ENCODE assay signal across 19 cellular contexts in the genomic region with DNA sequence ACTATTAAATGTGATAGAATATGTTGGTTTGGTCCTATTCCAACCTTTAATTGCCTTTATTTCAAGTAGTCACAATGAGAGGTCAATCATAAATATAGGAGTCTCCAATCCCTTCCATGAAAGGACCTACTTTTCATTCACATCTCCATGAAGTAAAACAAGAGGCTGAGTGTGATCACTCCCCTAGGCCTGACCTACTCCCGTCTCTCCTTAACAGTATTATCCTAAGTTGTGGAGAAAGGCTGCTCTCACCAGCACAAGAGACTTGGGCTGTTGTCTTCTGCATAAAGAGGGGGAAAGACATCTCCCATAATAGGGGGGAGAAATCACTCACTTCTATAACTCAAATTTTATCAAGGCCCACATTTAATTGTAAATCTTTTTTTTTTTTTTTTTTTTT.
DNase-seq lines count a peak whose midpoint lies in the region; ATAC-seq, FAIRE-seq and TF ChIP-seq lines count a peak whose summit lies in the region.
"Had no signal": no experiment of that assay in that cellular context is flagged by ENCODE, and none has a peak within 500 bp of the region (broad histone marks: within the 10 kb centered on the region; RNA-seq: fewer than 3 reads in every experiment).

No MANE protein-coding gene starts in this region.

- H3K79me2 ChIP-seq in GM23338 (replicated peaks; ENCODE audit: insufficient read depth) = no peaks in the 10 kb centered on the region
- no peaks in the 10 kb centered on the region for H3K79me2 ChIP-seq in H1 (ENCODE audit: control insufficient read depth in 1 of 2, insufficient read depth in 2 of 2, low read length in 2 of 2)

- no peaks in the 10 kb centered on the region for H3F3A ChIP-seq in GM23338 (replicated peaks; ENCODE audit: low read depth)

- H3K23ac ChIP-seq in H1 (ENCODE audit: insufficient read length) = no peak overlapping the region

- no peak for TF ChIP-seq CTCF in GM23338 (conservative IDR thresholded peaks at IDR 0.05; ENCODE audit: low read depth in 2 of 2)
- no peak for TF ChIP-seq CTCF in H1 (IDR thresholded peaks at IDR 0.05; ENCODE audit: control extremely low read depth in 1 of 3, insufficient read depth in 1 of 3, low read depth in 1 of 3, low read length in 3 of 3)
- TF ChIP-seq CTCF in progenitor cell of endocrine pancreas (IDR thresholded peaks at IDR 0.05; ENCODE audit: unreplicated experiment) = no peak

- no peak overlapping the region for H3K18ac ChIP-seq in H1 (ENCODE audit: extremely low read depth, low read length)

- no peak overlapping the region for H3K4me3 ChIP-seq in GM23338
- H3K4me3 ChIP-seq in H1 (ENCODE audit: extremely low read depth in 1 of 4, insufficient read depth in 2 of 4, low read depth in 3 of 4, low read length in 4 of 4) = no peak overlapping the region
- H3K4me3 ChIP-seq: BLaER1 treated with 17β-estradiol and CSF1 and Interleukin-3, amounts not matched to agents 10 nM and 100 nM had no signal

- peaks cover 4% of the 10 kb centered on the region; the same call in 1 of the 2 replicates for H3K36me3 ChIP-seq in GM23338 (ENCODE audit: insufficient read depth)
- H3K36me3 ChIP-seq in H1 (ENCODE audit: control insufficient read depth in 2 of 4, insufficient read depth in 4 of 4, low read length in 3 of 4) = peaks cover 0 to 18% (median 3%) of the 10 kb centered on the region in 4 experiments; a peak in 3 of 8 replicates

- no peak overlapping the region for H4K8ac ChIP-seq in H1 (ENCODE audit: extremely low read depth, insufficient read depth, low read length)

- H2BK20ac ChIP-seq in H1 (ENCODE audit: low read length) = no peak overlapping the region

- no peaks in the 10 kb centered on the region for H3K9me2 ChIP-seq in GM23338 (ENCODE audit: insufficient read depth)

- H3K4me2 ChIP-seq in GM23338 (no peak overlapping the region), H1 (ENCODE audit: insufficient read depth in 1 of 2, low read depth in 2 of 2, low read length in 2 of 2) (no peak overlapping the region)
- H3K4me2 ChIP-seq: BLaER1 treated with 17β-estradiol and CSF1 and Interleukin-3, amounts not matched to agents 10 nM and 100 nM had no signal

- H3K9me3 Mint-ChIP-seq in GM23338 (no peaks in the 10 kb centered on the region), progenitor cell of endocrine pancreas (ENCODE audit: low read depth) (no peaks in the 10 kb centered on the region)
- H3K9me3 Mint-ChIP-seq: CD8-positive, alpha-beta T cell; H9; IgD-negative memory B cell had no signal

- H3K4me1 Mint-ChIP-seq in GM23338 (peaks cover 32% of the 10 kb centered on the region), progenitor cell of endocrine pancreas (ENCODE audit: low read depth) (no peaks in the 10 kb centered on the region)
- H3K4me1 Mint-ChIP-seq: B cell had no signal

- H3K79me1 ChIP-seq in H1 (ENCODE audit: low read depth, low read length) = no peaks in the 10 kb centered on the region

- H2BK15ac ChIP-seq in H1 (ENCODE audit: low read length) = no peak overlapping the region

- peak; percentile 19 for FAIRE-seq in H1 (lab: Jason Lieb, UNC)
- FAIRE-seq: GM12891, GM19239, HepG2 had no signal

- POLR2A ChIA-PET in H1 (lab: Charles Lee; ENCODE audit: partially characterized antibody) = interaction anchor here (1.1 kb wide), 1 partner anchor 264 kb away, joined by 4 read pairs; a partner anchor contains a TSS

- H3K27me3 ChIP-seq in GM23338 (ENCODE audit: insufficient read depth) = no peaks in the 10 kb centered on the region
- H3K27me3 ChIP-seq in H1 (replicated peaks in 1 of 4; ENCODE audit: control insufficient read depth in 3 of 4, extremely low read depth in 1 of 4, insufficient read depth in 3 of 4, low read length in 3 of 4) = no peaks in the 10 kb centered on the region
- H3K27me3 ChIP-seq: BLaER1 treated with 17β-estradiol and CSF1 and Interleukin-3, amounts not matched to agents 10 nM and 100 nM had no signal

- no peak overlapping the region for H4K91ac ChIP-seq in H1 (replicated peaks; ENCODE audit: insufficient read length, low read length)

- TF ChIP-seq EP300 in H1 (IDR thresholded peaks at IDR 0.05; ENCODE audit: borderline replicate concordance in 1 of 2, low read depth in 2 of 2, low read length in 2 of 2) = no peak

- no peak overlapping the region for H2AFZ ChIP-seq in GM23338
- H2AFZ ChIP-seq in H1 (ENCODE audit: low read length) = no peak overlapping the region

- no peaks in the 10 kb centered on the region; the same call in 1 of the 3 replicates for H3K36me3 Mint-ChIP-seq in GM23338 (ENCODE audit: low read depth)
- peaks cover 11% of the 10 kb centered on the region for H3K36me3 Mint-ChIP-seq in progenitor cell of endocrine pancreas (ENCODE audit: insufficient read depth)

- no peak overlapping the region for H3K9ac ChIP-seq in H1 (replicated peaks in 1 of 4; ENCODE audit: extremely low read depth in 1 of 4, low read depth in 3 of 4, low read length in 3 of 4)
- H3K9ac ChIP-seq: BLaER1 treated with 17β-estradiol and CSF1 and Interleukin-3, amounts not matched to agents 10 nM and 100 nM had no signal

- H3K27ac ChIP-seq in GM23338 (ENCODE audit: low read depth) (no peak overlapping the region), H1 (ENCODE audit: low read depth, low read length) (no peak overlapping the region)
- H3K27ac ChIP-seq: BLaER1 treated with 17β-estradiol and CSF1 and Interleukin-3, amounts not matched to agents 10 nM and 100 nM had no signal

- H4K20me1 ChIP-seq in GM23338 (replicated peaks; ENCODE audit: insufficient read depth) = no peaks in the 10 kb centered on the region
- H4K20me1 ChIP-seq in H1 (replicated peaks in 1 of 2; ENCODE audit: control insufficient read depth in 1 of 2, insufficient read depth in 2 of 2, low read length in 2 of 2) = no peaks in the 10 kb centered on the region

- H2AK5ac ChIP-seq in H1 (ENCODE audit: low read depth, low read length) = no peak overlapping the region

- TF ChIP-seq POLR2A in H1 (IDR thresholded peaks at IDR 0.05; ENCODE audit: control extremely low read depth in 1 of 2, low read depth in 2 of 2, low read length in 2 of 2) = no peak

- no peaks in the 10 kb centered on the region for H3K23me2 ChIP-seq in H1 (ENCODE audit: low read depth, low read length)

- H3K27me3 Mint-ChIP-seq in GM23338 (ENCODE audit: insufficient read depth, low read depth, poor library complexity) (no peaks in the 10 kb centered on the region), progenitor cell of endocrine pancreas (no peaks in the 10 kb centered on the region)
- H3K27me3 Mint-ChIP-seq: B cell, IgD-negative memory B cell had no signal

- no peak overlapping the region for H2BK12ac ChIP-seq in H1 (ENCODE audit: low read depth, low read length)

- no peak for TF ChIP-seq RAD21 in H1 (IDR thresholded peaks at IDR 0.05 in 1 of 2, conservative IDR thresholded peaks at IDR 0.05 in 1 of 2; ENCODE audit: low read depth in 2 of 2, low read length in 2 of 2)

- ATAC-seq in GM23338 (peak; percentile 84), HG03045 (IDR thresholded peaks at IDR 0.05; ENCODE audit: unreplicated experiment) (no peak), GM21737 (IDR thresholded peaks at IDR 0.05; ENCODE audit: unreplicated experiment) (no peak)
- ATAC-seq: CD8-positive, alpha-beta T cell; HepG2 had no signal

- H3K4me3 Mint-ChIP-seq in GM23338 = no peak overlapping the region
- H3K4me3 Mint-ChIP-seq in progenitor cell of endocrine pancreas (ENCODE audit: low read depth) = no peak overlapping the region
- H3K4me3 Mint-ChIP-seq: B cell; CD8-positive, alpha-beta T cell; H9; IgD-negative memory B cell had no signal

- H4K5ac ChIP-seq in H1 (ENCODE audit: insufficient read length, low read depth, low read length) = no peak overlapping the region

- H3K4ac ChIP-seq in H1 (replicated peaks; ENCODE audit: insufficient read length, low read depth, low read length) = no peak overlapping the region

- H3K4me1 ChIP-seq in GM23338 (ENCODE audit: insufficient read depth) (peaks cover 48% of the 10 kb centered on the region), H1 (replicated peaks in 1 of 4; ENCODE audit: control insufficient read depth in 3 of 4, insufficient read depth in 4 of 4, low read length in 3 of 4) (peaks cover 0 to 4% (median under 1%) of the 10 kb centered on the region in 4 experiments; a peak in 2 of 7 replicates)
- H3K4me1 ChIP-seq: BLaER1 treated with 17β-estradiol and CSF1 and Interleukin-3, amounts not matched to agents 10 nM and 100 nM had no signal

- H3K27ac Mint-ChIP-seq in GM23338 = no peak overlapping the region
- H3K27ac Mint-ChIP-seq in progenitor cell of endocrine pancreas = peak overlapping the region; percentile 77
- H3K27ac Mint-ChIP-seq: B cell; CD8-positive, alpha-beta T cell; IgD-negative memory B cell had no signal

- H3K9me3 ChIP-seq in H1 (ENCODE audit: insufficient read depth in 2 of 2, low read depth in 1 of 2, low read length in 1 of 2) = no peaks in the 10 kb centered on the region
- H3K9me3 ChIP-seq: BLaER1 treated with 17β-estradiol and CSF1 and Interleukin-3, amounts not matched to agents 10 nM and 100 nM had no signal

- CTCF ChIA-PET in H1 (lab: Charles Lee; ENCODE audit: partially characterized antibody) = interaction anchor here (1.0 kb wide), 1 partner anchor 23 kb away, joined by 3 read pairs; no protein-coding TSS in a partner anchor

- H2BK120ac ChIP-seq in H1 (replicated peaks; ENCODE audit: low read depth, low read length) = no peak overlapping the region

- DNase-seq in NCI-H82 (lab: John Stamatoyannopoulos, UW) (peak; percentile 15), NCI-H82 treated with DMSO at 0.1 percent for 48 hours (lab: John Stamatoyannopoulos, UW; ENCODE audit: unreplicated experiment) (no peak), GM23338 (ENCODE audit: low spot score) (no peak), H1 (ENCODE audit: low read depth in 1 of 2, low spot score in 2 of 2) (no peak), progenitor cell of endocrine pancreas (ENCODE audit: low spot score, unreplicated experiment) (no peak), AG20443 (ENCODE audit: low spot score) (no peak)
- DNase-seq: 8988T; Calu3; CD8-positive, alpha-beta T cell; GOT3; H9 had no signal

- H3K14ac ChIP-seq in H1 (ENCODE audit: insufficient read length) = no peak overlapping the region

- WGBS in H1 (ENCODE audit: extremely low coverage in 1 of 2, insufficient coverage in 1 of 2, insufficient read length in 1 of 2, insufficient replicate concordance in 2 of 2, low coverage in 1 of 2, low lambda C conversion rate in 2 of 2, missing lambda C conversion rate in 1 of 2), 2 experiments = 80% methylated on average over 1 of the region's 1 CpG; no CpG with 5 or more reads in 1 of the 2 experiments

- H2BK5ac ChIP-seq in H1 (ENCODE audit: low read depth, low read length) = no peak overlapping the region

- H3K56ac ChIP-seq in H1 (replicated peaks; ENCODE audit: insufficient read length, low read depth, low read length) = no peak overlapping the region
